In genomic region chr22:46131151-46131587, GRCh38 we compare ENCODE assay signal across 13 cellular contexts. TPM values are rescaled to one million over a fixed set of nuclear protein-coding genes. Genes with fewer than 3 reads are reported as not detected.
DNase-seq lines count a peak whose midpoint lies in the region; ATAC-seq, FAIRE-seq and TF ChIP-seq lines count a peak whose summit lies in the region.
"Had no signal": no experiment of that assay in that cellular context is flagged by ENCODE, and none has a peak within 500 bp of the region (broad histone marks: within the 10 kb centered on the region; RNA-seq: fewer than 3 reads in every experiment).

No MANE protein-coding gene starts in this region.

- intact Hi-C loops in sciatic nerve (cut with DNase I), result no loop called here

- H3K4me3 Mint-ChIP-seq in nephron progenitor cell (no peak overlapping the region), mesothelial cell of epicardium (no peak overlapping the region)
- no peak overlapping the region for H3K4me3 Mint-ChIP-seq in naive thymus-derived CD8-positive, alpha-beta T cell

- no peak for ATAC-seq in HG03469 (IDR thresholded peaks at IDR 0.05; ENCODE audit: unreplicated experiment)
- no peak for ATAC-seq in sciatic nerve
- no peak for ATAC-seq in naive thymus-derived CD8-positive, alpha-beta T cell
- ATAC-seq: left colon had no signal

- DNase-seq in D721Med (ENCODE audit: insufficient read length, low spot score) (no peak), ecto neural progenitor cell (ENCODE audit: low spot score) (peak; percentile 73), nephron progenitor cell (no peak), mesothelial cell of epicardium (ENCODE audit: low spot score in 2 of 2, unreplicated experiment in 2 of 2) (no peak), sciatic nerve (ENCODE audit: low spot score) (no peak)
- no peak for DNase-seq in naive thymus-derived CD8-positive, alpha-beta T cell
- DNase-seq: GDM1, left colon, thyroid gland had no signal

- no peak overlapping the region for H3K27ac Mint-ChIP-seq in nephron progenitor cell
- no peak overlapping the region for H3K27ac Mint-ChIP-seq in mesothelial cell of epicardium
- no peak overlapping the region for H3K27ac Mint-ChIP-seq in naive thymus-derived CD8-positive, alpha-beta T cell

- no peak for FAIRE-seq in D721Med (lab: Jason Lieb, UNC)
- FAIRE-seq: endometrium, GM19239 had no signal

- peak; percentile 47 for TF ChIP-seq CTCF in D721Med (IDR thresholded peaks at IDR 0.05; ENCODE audit: insufficient read depth, missing control alignments)
- peak; percentile 43; the same call in 1 of the 2 replicates for TF ChIP-seq CTCF in LNCAP (IDR thresholded peaks at IDR 0.05)
- peak; percentile 40 for TF ChIP-seq CTCF in nephron progenitor cell (IDR thresholded peaks at IDR 0.05)
- TF ChIP-seq CTCF in mesothelial cell of epicardium (IDR thresholded peaks at IDR 0.05; ENCODE audit: unreplicated experiment), result no peak

- H3K36me3 Mint-ChIP-seq in nephron progenitor cell (ENCODE audit: low read depth) (no peaks in the 10 kb centered on the region), mesothelial cell of epicardium (no peaks in the 10 kb centered on the region)
- H3K36me3 Mint-ChIP-seq in naive thymus-derived CD8-positive, alpha-beta T cell, result no peaks in the 10 kb centered on the region

- no peaks in the 10 kb centered on the region for H3K9me3 Mint-ChIP-seq in nephron progenitor cell
- H3K9me3 Mint-ChIP-seq in mesothelial cell of epicardium, result no peaks in the 10 kb centered on the region
- H3K9me3 Mint-ChIP-seq in naive thymus-derived CD8-positive, alpha-beta T cell, result no peaks in the 10 kb centered on the region

- H3K4me1 Mint-ChIP-seq in nephron progenitor cell (peaks cover 23% of the 10 kb centered on the region), mesothelial cell of epicardium (no peaks in the 10 kb centered on the region)
- H3K4me1 Mint-ChIP-seq in naive thymus-derived CD8-positive, alpha-beta T cell, result peaks cover 0 to 10% (median 0%) of the 10 kb centered on the region in 4 donors

- peaks cover 6% of the 10 kb centered on the region for H3K27me3 Mint-ChIP-seq in nephron progenitor cell (ENCODE audit: low read depth, poor library complexity)
- H3K27me3 Mint-ChIP-seq in mesothelial cell of epicardium (ENCODE audit: low read depth), result no peaks in the 10 kb centered on the region
- H3K27me3 Mint-ChIP-seq in naive thymus-derived CD8-positive, alpha-beta T cell, result no peaks in the 10 kb centered on the region

- POLR2A ChIA-PET in naive thymus-derived CD8-positive, alpha-beta T cell (lab: Charles Lee), result no interaction called here

RNA-seq across cellular contexts. Expression of gene PPARA, which starts 19.2 kb away (rescaled TPM):
- total RNA-seq in mesothelial cell of epicardium (12.0 to 15.1 TPM (median 13.0 TPM) in 3 replicates), sciatic nerve (39.2 TPM)
- total RNA-seq in naive thymus-derived CD8-positive, alpha-beta T cell, result 10 to 100 TPM; 18.4 to 22.6 TPM
- 1 to 10 TPM; 3.5 to 3.7 (median 3.7) TPM for polyA plus RNA-seq in naive thymus-derived CD8-positive, alpha-beta T cell
